In the genomic region with DNA sequence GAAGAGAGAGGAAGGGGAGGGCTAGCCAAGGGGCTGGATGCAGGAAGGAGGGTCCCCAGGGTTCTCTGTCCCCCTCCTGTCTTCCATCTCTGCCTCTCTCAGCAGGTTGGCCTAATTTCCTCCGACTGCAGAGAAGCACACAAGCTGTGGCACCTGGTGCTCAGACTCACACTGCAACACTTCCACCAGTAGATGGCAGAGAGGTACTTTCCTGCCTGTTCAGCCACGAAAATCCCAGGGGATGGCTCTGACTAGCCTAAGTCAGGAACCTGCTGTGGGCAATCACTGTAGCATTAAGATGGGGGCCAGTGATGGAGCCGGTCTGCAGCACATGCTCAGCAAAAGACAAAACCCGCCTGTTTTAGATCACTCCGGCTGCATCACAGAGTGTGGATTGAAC, we compare ENCODE assay signal across 9 cellular contexts. TPM values are rescaled to one million over a fixed set of nuclear protein-coding genes. Genes with fewer than 3 reads are reported as not detected.
DNase-seq lines count a peak whose midpoint lies in the region; ATAC-seq, FAIRE-seq and TF ChIP-seq lines count a peak whose summit lies in the region.
"Not testable (repeated sequence)": the region's sequence is repeated elsewhere in the genome, so short reads cannot be mapped to it uniquely, and the experiment has no call there.
"Had no signal": no experiment of that assay in that cellular context is flagged by ENCODE, and none has a peak within 500 bp of the region (broad histone marks: within the 10 kb centered on the region; RNA-seq: fewer than 3 reads in every experiment).

No MANE protein-coding gene starts in this region.

- H3K79me2 ChIP-seq in DND-41 (ENCODE audit: insufficient read depth, low read length); HCT116 (ENCODE audit: insufficient read depth, low read length): not testable (repeated sequence)

- H3K27ac ChIP-seq in DND-41 (ENCODE audit: low read length); HCT116 (ENCODE audit: low read depth, low read length); RWPE2 (ENCODE audit: poor library complexity, severe bottlenecking); heart left ventricle; left lung: not testable (repeated sequence)

- not testable (repeated sequence) for H3K36me3 Mint-ChIP-seq in stimulated activated naive B cell treated with anti-CD40 and anti-IgM and Interleukin-4, amounts not matched to agents 10 μg/mL and 1 μg/mL and 100 μg/mL, for 72 hours

- not testable (repeated sequence) for H3K27me3 ChIP-seq in DND-41 (ENCODE audit: insufficient read depth, low read length, poor library complexity); HCT116 (ENCODE audit: insufficient read depth, low read length); RWPE2 (ENCODE audit: insufficient read depth, poor library complexity, severe bottlenecking); bronchial epithelial cell (ENCODE audit: control insufficient read depth, insufficient read depth, low read length); heart left ventricle; left lung

- H3K4me1 Mint-ChIP-seq in stimulated activated naive B cell treated with anti-CD40 and anti-IgM and Interleukin-4, amounts not matched to agents 10 μg/mL and 1 μg/mL and 100 μg/mL, for 72 hours = not testable (repeated sequence)

- not testable (repeated sequence) for H3K4me3 ChIP-seq in DND-41 (ENCODE audit: low read depth in 1 of 2, low read length in 2 of 2); HCT116 (replicated peaks in 1 of 2; ENCODE audit: low read depth in 1 of 2, low read length in 2 of 2); RWPE2 (ENCODE audit: severe bottlenecking); bronchial epithelial cell (ENCODE audit: low read depth, low read length); heart left ventricle; left lung

- H3K4me2 ChIP-seq in DND-41 (ENCODE audit: insufficient read depth, low read length); HCT116 (ENCODE audit: low read length): not testable (repeated sequence)

- not testable (repeated sequence) for H2AFZ ChIP-seq in DND-41 (ENCODE audit: low read depth, low read length); HCT116 (ENCODE audit: low read depth, low read length, poor library complexity, severe bottlenecking)

- WGBS in heart left ventricle, 4 donors = no CpG with 5 or more reads among the region's 5 CpGs

- H3K4me3 Mint-ChIP-seq in stimulated activated naive B cell treated with anti-CD40 and anti-IgM and Interleukin-4, amounts not matched to agents 10 μg/mL and 1 μg/mL and 100 μg/mL, for 72 hours = not testable (repeated sequence)

- peak; percentile 54; the same call in 2 of the 3 replicates for ATAC-seq in DND-41 (ENCODE audit: insufficient read depth, low read depth)
- ATAC-seq in HCT116 = peak; percentile 91
- ATAC-seq in RWPE2 (ENCODE audit: low read depth) = peak; percentile 59; the same call in 1 of the 3 replicates
- ATAC-seq in heart left ventricle = peak in 3 of 4 donors; percentile 50 to 78 (median 59)
- peak; percentile 68 for ATAC-seq in left lung
- ATAC-seq in stimulated activated naive B cell treated with anti-CD40 and anti-IgM and Interleukin-4, amounts not matched to agents 10 μg/mL and 1 μg/mL and 100 μg/mL, for 72 hours (replicated peaks) = peak; percentile 38 to 87

- not testable (repeated sequence) for TF ChIP-seq POLR2A in HCT116 (IDR thresholded peaks at IDR 0.05; ENCODE audit: borderline replicate concordance, extremely low read depth, insufficient read depth, insufficient read length); heart left ventricle (IDR thresholded peaks at IDR 0.05)

- not testable (repeated sequence) for DNase-seq in DND-41; HCT116 (ENCODE audit: low read depth, low spot score); RWPE2 (ENCODE audit: low spot score); bronchial epithelial cell (ENCODE audit: low read depth); heart left ventricle; left lung; stimulated activated naive B cell treated with anti-CD40 and anti-IgM and Interleukin-4, amounts not matched to agents 10 μg/mL and 1 μg/mL and 100 μg/mL, for 72 hours

- POLR2A ChIA-PET in HCT116 (lab: Charles Lee) = not testable (repeated sequence)

- TF ChIP-seq CTCF in DND-41 (IDR thresholded peaks at IDR 0.05; ENCODE audit: borderline replicate concordance, extremely low read depth, low read length, poor library complexity, severe bottlenecking); HCT116 (IDR thresholded peaks at IDR 0.05 in 2 of 3, conservative IDR thresholded peaks at IDR 0.05 in 1 of 3; ENCODE audit: borderline replicate concordance in 1 of 3, insufficient read depth in 1 of 3, low read depth in 2 of 3, low read length in 2 of 3); RWPE2 (IDR thresholded peaks at IDR 0.05; ENCODE audit: poor library complexity, severe bottlenecking); bronchial epithelial cell (IDR thresholded peaks at IDR 0.05; ENCODE audit: insufficient read depth, low read length, severe bottlenecking); heart left ventricle (IDR thresholded peaks at IDR 0.05); left lung (IDR thresholded peaks at IDR 0.05): not testable (repeated sequence)

- not testable (repeated sequence) for H3K27ac Mint-ChIP-seq in stimulated activated naive B cell treated with anti-CD40 and anti-IgM and Interleukin-4, amounts not matched to agents 10 μg/mL and 1 μg/mL and 100 μg/mL, for 72 hours

- peak; percentile 91 for FAIRE-seq in bronchial epithelial cell (lab: Jason Lieb, UNC)

- H3K9me2 ChIP-seq in HCT116 (ENCODE audit: insufficient read depth) = not testable (repeated sequence)

- TF ChIP-seq RAD21 in HCT116 (IDR thresholded peaks at IDR 0.05; ENCODE audit: low read depth) = not testable (repeated sequence)

- H3K9me3 Mint-ChIP-seq in stimulated activated naive B cell treated with anti-CD40 and anti-IgM and Interleukin-4, amounts not matched to agents 10 μg/mL and 1 μg/mL and 100 μg/mL, for 72 hours = not testable (repeated sequence)

- CTCF ChIA-PET in HCT116 (lab: Charles Lee) = not testable (repeated sequence)

- H3K36me3 ChIP-seq in DND-41 (ENCODE audit: insufficient read depth, low read length); HCT116 (ENCODE audit: control insufficient read depth in 1 of 2, insufficient read depth in 2 of 2, low read length in 2 of 2); RWPE2 (ENCODE audit: low read depth); bronchial epithelial cell (ENCODE audit: control insufficient read depth, insufficient read depth, low read length); heart left ventricle; left lung: not testable (repeated sequence)

- not testable (repeated sequence) for H3K9me3 ChIP-seq in DND-41 (ENCODE audit: insufficient read depth, low read length, severe bottlenecking); HCT116 (ENCODE audit: control insufficient read depth in 1 of 2, insufficient read depth in 1 of 2, low read depth in 1 of 2, low read length in 2 of 2); RWPE2 (ENCODE audit: severe bottlenecking); heart left ventricle; left lung

- not testable (repeated sequence) for H4K20me1 ChIP-seq in DND-41 (ENCODE audit: insufficient read depth, low read length); HCT116 (ENCODE audit: insufficient read depth)

- intact Hi-C loops in HCT116 (cut with micrococcal nuclease); heart left ventricle (cut with DNase I); left lung (cut with DNase I): not testable (repeated sequence)

- H3K27me3 Mint-ChIP-seq in stimulated activated naive B cell treated with anti-CD40 and anti-IgM and Interleukin-4, amounts not matched to agents 10 μg/mL and 1 μg/mL and 100 μg/mL, for 72 hours = not testable (repeated sequence)

- H3K4me1 ChIP-seq in DND-41 (ENCODE audit: insufficient read depth, low read length); HCT116 (ENCODE audit: control insufficient read depth in 1 of 2, insufficient read depth in 2 of 2, low read length in 2 of 2); RWPE2 (ENCODE audit: insufficient read depth, poor library complexity, severe bottlenecking); heart left ventricle; left lung: not testable (repeated sequence)

- RAD21 ChIA-PET in HCT116 (lab: Charles Lee; ENCODE audit: low non-redundant PET in 1 of 2, low total read pairs in 2 of 2, uncharacterized antibody in 2 of 2, unreplicated experiment in 2 of 2) = not testable (repeated sequence)

- not testable (repeated sequence) for H3K9ac ChIP-seq in DND-41 (ENCODE audit: low read depth, low read length); HCT116 (ENCODE audit: low read length)

- not testable (repeated sequence) for BruUV-seq in HCT116 (replicated peaks; lab: Mats Ljungman, UMichigan)

RNA-seq across cellular contexts. Expression of gene SMIM34, which starts 5.9 kb away (rescaled TPM):
- total RNA-seq in HCT116 (2021; ENCODE audit: unreplicated experiment) (not detected), bronchial epithelial cell (0.79 and 6.8 TPM in 2 replicates), heart left ventricle (under 1 TPM in 2 of 9 donors, not detected in 7; 0.25 to 0.69 TPM), left lung (under 1 TPM in 1 of 2 donors, not detected in 1; 0.81 TPM)
- 0.14 TPM in 1 of 2 replicates, not detected in the other for polyA plus RNA-seq in HCT116 (2012)
- not detected for polyA plus RNA-seq in heart left ventricle
- total RNA-seq: CD4-positive, CD25-positive, alpha-beta regulatory T cell; Daoy had no signal
- polyA plus RNA-seq: CD4-positive, CD25-positive, alpha-beta regulatory T cell had no signal

RNA-seq across cellular contexts. Expression of gene SMIM11, which starts 54.4 kb away (rescaled TPM):
- total RNA-seq in HCT116 (2021; ENCODE audit: unreplicated experiment) = 18.9 TPM
- polyA plus RNA-seq in HCT116 (2012) = 1.9 and 3.0 TPM in 2 replicates
- total RNA-seq in bronchial epithelial cell = 2.9 and 9.7 TPM in 2 replicates
- 10 to 100 TPM in 4 of 9 donors, 1 to 10 TPM in 5; 2.3 to 25.8 (median 6.9) TPM for total RNA-seq in heart left ventricle
- polyA plus RNA-seq in heart left ventricle = 1 to 10 TPM in 1 of 2 donors, under 1 TPM in 1; 0.91 to 5.0 TPM
- total RNA-seq in left lung = 1 to 10 TPM; 3.1 to 5.7 TPM
